ENCODE assay signal across 13 cellular contexts in the genomic region with DNA sequence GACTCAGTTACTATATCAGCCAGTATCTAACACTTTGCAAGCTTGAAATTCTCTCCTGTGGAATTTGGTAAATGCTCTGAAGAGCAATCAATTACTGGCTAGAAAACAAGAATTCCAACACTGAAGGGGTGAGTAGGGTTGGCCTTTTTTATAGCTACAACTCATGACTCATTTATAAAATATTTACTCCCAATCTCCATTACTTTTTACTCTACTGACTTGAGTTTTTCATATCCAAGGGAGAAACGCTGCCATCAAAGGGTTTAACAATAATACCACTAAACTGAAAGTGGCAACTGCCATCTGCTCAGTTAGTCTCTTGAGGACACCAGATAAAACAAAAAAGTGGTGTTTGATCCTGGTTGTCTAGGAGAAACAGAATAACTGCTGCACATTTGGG.
A peak's percentile ranks its signal among the peaks of the same experiment; 100 is the strongest.
DNase-seq lines count a peak whose midpoint lies in the region; ATAC-seq, FAIRE-seq and TF ChIP-seq lines count a peak whose summit lies in the region.
"Had no signal": no experiment of that assay in that cellular context is flagged by ENCODE, and none has a peak within 500 bp of the region (broad histone marks: within the 10 kb centered on the region; RNA-seq: fewer than 3 reads in every experiment).

No MANE protein-coding gene starts in this region.

- intact Hi-C loops in upper lobe of right lung (cut with DNase I), result no loop called here

- H3K4me3 ChIP-seq in SJSA1 (no peak overlapping the region), upper lobe of right lung (no peak overlapping the region)
- H3K4me3 ChIP-seq: spleen, testis had no signal

- H3K27ac ChIP-seq in SJSA1, result peak overlapping the region; percentile 43
- no peak overlapping the region for H3K27ac ChIP-seq in foreskin keratinocyte
- H3K27ac ChIP-seq in upper lobe of right lung, result no peak overlapping the region
- H3K27ac ChIP-seq: spleen, testis had no signal

- H3K9me3 ChIP-seq in SJSA1 (replicated peaks), result no peaks in the 10 kb centered on the region
- no peaks in the 10 kb centered on the region for H3K9me3 ChIP-seq in upper lobe of right lung
- H3K9me3 ChIP-seq: testis had no signal

- FAIRE-seq in H54 (lab: Jason Lieb, UNC), result peak; percentile 78
- FAIRE-seq: D721Med had no signal

- H3K27me3 ChIP-seq in SJSA1 (replicated peaks) (no peaks in the 10 kb centered on the region), foreskin keratinocyte (no peaks in the 10 kb centered on the region), upper lobe of right lung (no peaks in the 10 kb centered on the region)
- H3K27me3 ChIP-seq: spleen, testis had no signal

- TF ChIP-seq POLR2A in H54 (IDR thresholded peaks at IDR 0.05; ENCODE audit: low read depth, low read length), result no peak

- H3K36me3 ChIP-seq in SJSA1 (no peaks in the 10 kb centered on the region), upper lobe of right lung (no peaks in the 10 kb centered on the region)
- H3K36me3 ChIP-seq: spleen had no signal

- ATAC-seq in foreskin keratinocyte, result peak; percentile 49
- peak; percentile 72 for ATAC-seq in upper lobe of right lung
- no peak for ATAC-seq in HG02642 (IDR thresholded peaks at IDR 0.05; ENCODE audit: poor library complexity, unreplicated experiment)
- no peak for ATAC-seq in HG02938 (IDR thresholded peaks at IDR 0.05; ENCODE audit: unreplicated experiment)

- TF ChIP-seq CTCF in foreskin keratinocyte (conservative IDR thresholded peaks at IDR 0.05) (no peak), upper lobe of right lung (IDR thresholded peaks at IDR 0.05) (no peak)

- DNase-seq in H54 (ENCODE audit: insufficient read length, low spot score) (no peak), SJSA1 (ENCODE audit: low read depth in 1 of 2, low spot score in 2 of 2) (peak in 1 of 2 experiments; percentile 65), foreskin keratinocyte (peak in 1 of 2 donors; percentile 48), upper lobe of right lung (no peak), NCI-H2081 (lab: John Stamatoyannopoulos, UW) (no peak)
- DNase-seq: activated naive CD4-positive, alpha-beta T cell treated with anti-CD3 and anti-CD28 coated beads, Interleukin-2, amount 10 ng/mL, durations not matched to agents 7 days and 5 days; NCI-H146; SHP77 treated with DMSO at 0.1 percent for 48 hours; spleen; testis had no signal

- peaks cover 26% of the 10 kb centered on the region for H3K4me1 ChIP-seq in SJSA1 (replicated peaks)
- peaks cover 18% of the 10 kb centered on the region for H3K4me1 ChIP-seq in foreskin keratinocyte
- H3K4me1 ChIP-seq in upper lobe of right lung, result no peaks in the 10 kb centered on the region
- H3K4me1 ChIP-seq: spleen, testis had no signal

Comparison
In these comparisons a context has a peak if more than half of its experiments do, and no peak if none do; other contexts are left out.
1. ATAC-seq: peak in foreskin keratinocyte (single experiment) and upper lobe of right lung (single experiment); none in HG02642 (single experiment) and HG02938 (single experiment).